ENCODE assay signal across 1 cellular context in genomic region chr1:109547412-109548320, GRCh38.
TF ChIP-seq lines count a peak whose summit lies in the region.

No MANE protein-coding gene starts in this region.

TF ChIP-seq in HepG2, 621 proteins besides CTCF, POLR2A, EP300 and RAD21 (continued from another document):
- TF ChIP-seq, protein P1, sequence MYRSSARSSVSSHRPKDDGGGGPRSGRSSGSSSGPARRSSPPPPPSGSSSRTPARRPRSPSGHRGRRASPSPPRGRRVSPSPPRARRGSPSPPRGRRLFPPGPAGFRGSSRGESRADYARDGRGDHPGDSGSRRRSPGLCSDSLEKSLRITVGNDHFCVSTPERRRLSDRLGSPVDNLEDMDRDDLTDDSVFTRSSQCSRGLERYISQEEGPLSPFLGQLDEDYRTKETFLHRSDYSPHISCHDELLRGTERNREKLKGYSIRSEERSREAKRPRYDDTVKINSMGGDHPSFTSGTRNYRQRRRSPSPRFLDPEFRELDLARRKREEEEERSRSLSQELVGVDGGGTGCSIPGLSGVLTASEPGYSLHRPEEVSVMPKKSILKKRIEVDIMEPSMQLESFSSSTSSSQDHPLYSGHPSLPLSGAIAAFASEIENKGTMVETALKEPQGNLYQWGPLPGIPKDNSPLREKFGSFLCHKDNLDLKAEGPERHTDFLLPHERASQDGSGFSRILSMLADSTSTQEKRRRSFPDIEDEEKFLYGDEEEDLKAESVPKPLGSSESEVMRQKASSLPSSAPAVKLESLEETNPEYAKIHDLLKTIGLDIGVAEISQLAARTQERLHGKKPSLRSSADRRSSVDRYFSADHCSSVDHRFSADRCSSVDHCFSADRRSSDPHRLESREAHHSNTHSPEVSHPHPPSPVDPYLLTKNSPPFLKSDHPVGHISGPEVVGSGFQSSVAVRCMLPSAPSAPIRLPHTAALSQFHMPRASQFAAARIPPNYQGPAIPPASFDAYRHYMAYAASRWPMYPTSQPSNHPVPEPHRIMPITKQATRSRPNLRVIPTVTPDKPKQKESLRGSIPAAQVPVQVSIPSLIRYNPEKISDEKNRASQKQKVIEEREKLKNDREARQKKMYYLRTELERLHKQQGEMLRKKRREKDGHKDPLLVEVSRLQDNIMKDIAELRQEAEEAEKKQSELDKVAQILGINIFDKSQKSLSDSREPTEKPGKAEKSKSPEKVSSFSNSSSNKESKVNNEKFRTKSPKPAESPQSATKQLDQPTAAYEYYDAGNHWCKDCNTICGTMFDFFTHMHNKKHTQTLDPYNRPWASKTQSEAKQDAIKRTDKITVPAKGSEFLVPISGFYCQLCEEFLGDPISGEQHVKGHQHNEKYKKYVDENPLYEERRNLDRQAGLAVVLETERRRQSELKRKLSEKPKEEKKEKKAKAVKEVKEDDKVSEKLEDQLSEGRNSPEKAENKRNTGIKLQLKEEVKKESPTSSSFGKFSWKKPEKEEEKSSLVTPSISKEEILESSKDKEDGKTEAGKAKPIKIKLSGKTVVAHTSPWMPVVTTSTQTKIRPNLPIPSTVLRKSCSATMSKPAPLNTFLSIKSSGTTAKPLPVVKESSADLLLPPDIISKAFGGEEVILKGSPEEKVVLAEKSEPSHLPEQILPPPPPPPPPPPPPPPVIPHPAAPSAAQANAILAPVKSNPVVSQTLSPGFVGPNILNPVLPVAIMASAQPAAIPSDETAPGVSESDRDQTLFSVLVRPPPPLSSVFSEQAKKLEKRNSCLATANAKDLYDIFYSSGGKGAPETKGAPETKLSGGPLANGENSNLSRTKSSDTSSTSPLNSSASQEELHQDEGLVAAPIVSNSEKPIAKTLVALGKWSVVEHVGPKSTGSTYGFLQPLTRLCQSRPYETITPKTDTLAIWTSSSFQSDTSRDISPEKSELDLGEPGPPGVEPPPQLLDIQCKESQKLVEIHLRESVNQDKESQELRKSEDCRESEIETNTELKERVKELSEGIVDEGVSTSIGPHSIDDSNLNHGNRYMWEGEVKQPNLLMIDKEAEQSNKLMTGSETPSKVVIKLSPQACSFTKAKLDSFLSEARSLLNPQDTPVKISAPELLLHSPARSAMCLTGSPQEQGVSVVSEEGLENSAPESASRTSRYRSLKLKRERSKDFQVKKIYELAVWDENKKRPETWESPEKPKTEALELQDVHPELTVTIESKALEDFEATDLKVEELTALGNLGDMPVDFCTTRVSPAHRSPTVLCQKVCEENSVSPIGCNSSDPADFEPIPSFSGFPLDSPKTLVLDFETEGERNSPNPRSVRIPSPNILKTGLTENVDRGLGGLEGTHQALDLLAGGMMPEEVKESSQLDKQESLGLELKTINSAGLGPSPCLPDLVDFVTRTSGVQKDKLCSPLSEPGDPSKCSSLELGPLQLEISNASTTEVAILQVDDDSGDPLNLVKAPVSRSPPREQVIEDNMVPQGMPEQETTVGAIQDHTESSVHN (CRISPR knock-in tag; IDR thresholded peaks at IDR 0.05): no peak
- TF ChIP-seq ZBTB7A (CRISPR knock-in tag; IDR thresholded peaks at IDR 0.05): no peak
